ENCODE assay signal across 24 cellular contexts in genomic region chr1:60483471-60483870, GRCh38.
"Had no signal": no experiment of that assay in that cellular context is flagged by ENCODE, and none has a peak within 500 bp of the region (broad histone marks: within the 10 kb centered on the region; RNA-seq: fewer than 3 reads in every experiment).

No MANE protein-coding gene starts in this region.

- H3K27ac Mint-ChIP-seq: activated CD8-positive, alpha-beta memory T cell treated with anti-CD3 and anti-CD28 coated beads, Interleukin-2, amount 10 ng/mL, durations not matched to agents 7 days and 5 days; activated naive CD4-positive, alpha-beta T cell treated with anti-CD3 and anti-CD28 coated beads, Interleukin-2, amount 50 U/mL, for 24 hours; activated T-cell treated with anti-CD3 and anti-CD28 coated beads, Interleukin-2, amount 50 U/mL, for 24 hours; activated T-helper 1 cell treated with anti-CD3 and anti-CD28 coated beads, Interleukin-12 subunit alpha, Interleukin-12 subunit beta, Interleukin-2, Interleukin-4 antibody, amounts not matched to agents 30 ng/mL and 10 ng/mL and 1 ng/mL, durations not matched to agents 14 hours and 24 hours and 36 hours; T-helper 17 cell; WTC11 had no signal

- H3K4me1 ChIP-seq: ascending aorta, body of pancreas, SJSA1 had no signal

- DNase-seq: activated CD4-positive, alpha-beta T cell treated with anti-CD3 and anti-CD28 coated beads for 48 hours; activated CD4-positive, alpha-beta T cell treated with anti-CD3 and anti-CD28 coated beads, Interleukin-2, amount 50 U/mL, for 48 hours; activated CD4-positive, CD25-positive, alpha-beta regulatory T cell treated with anti-CD3 and anti-CD28 coated beads, Interleukin-2, amount 50 U/mL, for 72 hours; activated CD8-positive, alpha-beta memory T cell treated with anti-CD3 and anti-CD28 coated beads, Interleukin-2, amount 10 ng/mL, durations not matched to agents 7 days and 5 days; activated effector memory CD4-positive, alpha-beta T cell treated with Interleukin-2 at 50 U/mL for 16 hours; activated naive CD4-positive, alpha-beta T cell; activated T-cell treated with anti-CD3 and anti-CD28 coated beads, Interleukin-2, amount 50 U/mL, for 24 hours; body of pancreas; MG63; MV-4-11; NCI-H1092 treated with DMSO at 0.1 percent for 48 hours; NCI-H2107; NCI-H345; NCI-H510A; SHP77; T-helper 17 cell; T-helper 9 cell had no signal

- H3K27ac ChIP-seq: ascending aorta, body of pancreas, KMS-11, SJSA1 had no signal

- H3K36me3 Mint-ChIP-seq: activated naive CD4-positive, alpha-beta T cell treated with anti-CD3 and anti-CD28 coated beads, Interleukin-2, amount 50 U/mL, for 24 hours had no signal

- H3K4me1 Mint-ChIP-seq: activated CD8-positive, alpha-beta memory T cell treated with anti-CD3 and anti-CD28 coated beads, Interleukin-2, amount 10 ng/mL, durations not matched to agents 7 days and 5 days; activated naive CD4-positive, alpha-beta T cell treated with anti-CD3 and anti-CD28 coated beads, Interleukin-2, amount 50 U/mL, for 24 hours; T-helper 17 cell; WTC11 had no signal

- H3K4me2 ChIP-seq: KMS-11 had no signal

- H3K4me3 ChIP-seq: ascending aorta, body of pancreas, MG63, SJSA1 had no signal

- H3K9me3 ChIP-seq: body of pancreas, MG63 had no signal

- ATAC-seq: activated CD8-positive, alpha-beta memory T cell treated with anti-CD3 and anti-CD28 coated beads, Interleukin-2, amount 10 ng/mL, durations not matched to agents 7 days and 5 days; body of pancreas; HepG2; T-helper 17 cell; WTC11 had no signal

- H3K36me3 ChIP-seq: ascending aorta, MG63, SJSA1 had no signal

- H3K27me3 ChIP-seq: ascending aorta, body of pancreas, MG63, SJSA1 had no signal

- H3K9ac ChIP-seq: KMS-11 had no signal

- H3K27me3 Mint-ChIP-seq: activated CD8-positive, alpha-beta memory T cell treated with anti-CD3 and anti-CD28 coated beads, Interleukin-2, amount 10 ng/mL, durations not matched to agents 7 days and 5 days; activated T-cell treated with anti-CD3 and anti-CD28 coated beads, Interleukin-2, amount 50 U/mL, for 24 hours had no signal

- H3K4me3 Mint-ChIP-seq: activated CD8-positive, alpha-beta memory T cell treated with anti-CD3 and anti-CD28 coated beads, Interleukin-2, amount 10 ng/mL, durations not matched to agents 7 days and 5 days; activated naive CD4-positive, alpha-beta T cell treated with anti-CD3 and anti-CD28 coated beads, Interleukin-2, amount 50 U/mL, for 24 hours; activated T-cell treated with anti-CD3 and anti-CD28 coated beads, Interleukin-2, amount 50 U/mL, for 24 hours; activated T-helper 1 cell treated with anti-CD3 and anti-CD28 coated beads, Interleukin-12 subunit alpha, Interleukin-12 subunit beta, Interleukin-2, Interleukin-4 antibody, amounts not matched to agents 30 ng/mL and 10 ng/mL and 1 ng/mL, durations not matched to agents 14 hours and 24 hours and 36 hours; T-helper 17 cell; WTC11 had no signal
